In genomic region chr9:37966443-37967271, GRCh38 we compare ENCODE assay signal across 10 cellular contexts.
DNase-seq lines count a peak whose midpoint lies in the region; ATAC-seq, FAIRE-seq and TF ChIP-seq lines count a peak whose summit lies in the region.
"Had no signal": no experiment of that assay in that cellular context is flagged by ENCODE, and none has a peak within 500 bp of the region (broad histone marks: within the 10 kb centered on the region; RNA-seq: fewer than 3 reads in every experiment).

No MANE protein-coding gene starts in this region.

- H3K9ac ChIP-seq in K562 (ENCODE audit: insufficient read depth in 1 of 2, low read depth in 2 of 2, low read length in 2 of 2), result no peak overlapping the region
- peak overlapping the region; percentile 1; the same call in 1 of the 2 replicates for H3K9ac ChIP-seq in HepG2 (ENCODE audit: insufficient read depth, low read depth, low read length)

- TF ChIP-seq RAD21 in K562 (CRISPR knock-in tag; conservative IDR thresholded peaks at IDR 0.05 in 1 of 2, IDR thresholded peaks at IDR 0.05 in 1 of 2) (no peak), HepG2 (CRISPR knock-in tag; IDR thresholded peaks at IDR 0.05) (no peak)

- H4K20me1 ChIP-seq in K562 (replicated peaks; ENCODE audit: control insufficient read depth, insufficient read depth, low read length), result peaks cover 18% of the 10 kb centered on the region
- peaks cover 70% of the 10 kb centered on the region for H4K20me1 ChIP-seq in HepG2 (ENCODE audit: insufficient read depth, low read length)

- TF ChIP-seq CTCF in K562 (IDR thresholded peaks at IDR 0.05 in 2 of 3, conservative IDR thresholded peaks at IDR 0.05 in 1 of 3; ENCODE audit: insufficient read depth in 2 of 3, low read depth in 1 of 3, low read length in 3 of 3), result no peak
- no peak for TF ChIP-seq CTCF in HepG2 (CRISPR knock-in tag; IDR thresholded peaks at IDR 0.05)
- no peak for TF ChIP-seq CTCF in upper lobe of left lung (IDR thresholded peaks at IDR 0.05)

- intact Hi-C loops in K562 (cut with micrococcal nuclease) (no loop called here), HepG2 (cut with micrococcal nuclease; ENCODE audit: unreplicated experiment) (loop anchor here (5.0 kb wide), 3 partner anchors 41 to 81 kb away; no protein-coding TSS in a partner anchor)

- FAIRE-seq in K562 (lab: Jason Lieb, UNC) (no peak), HepG2 (lab: Jason Lieb, UNC) (no peak)

- TF ChIP-seq EP300 in K562 (IDR thresholded peaks at IDR 0.05; ENCODE audit: low read length) (no peak), HepG2 (IDR thresholded peaks at IDR 0.05; ENCODE audit: low read depth in 2 of 2, low read length in 2 of 2) (0 out of 4 replicates have a peak, but pooled peaks of 1 of the 2 experiments have one; percentile 21), HepG2 (CRISPR knock-in tag; IDR thresholded peaks at IDR 0.05; ENCODE audit: borderline replicate concordance) (no peak), upper lobe of left lung (IDR thresholded peaks at IDR 0.05) (peak in 1 of 4 donors; percentile 42)

- ATAC-seq in HG02943 (IDR thresholded peaks at IDR 0.05; ENCODE audit: low read depth, unreplicated experiment) (peak; percentile 46), K562 (no peak), HepG2 (peak; percentile 4; the same call in 2 of the 3 replicates), upper lobe of left lung (ENCODE audit: low FRiP score in 2 of 2) (peak in 1 of 2 donors; percentile 50)

- no peak for DNase-seq in K562 (ENCODE audit: extremely low read depth in 1 of 4, low spot score in 3 of 4)
- DNase-seq in HepG2 (ENCODE audit: low spot score), result peak; percentile 52
- peak in 1 of 2 donors; percentile 50 for DNase-seq in upper lobe of left lung
- DNase-seq in activated CD8-positive, alpha-beta memory T cell treated with anti-CD3 and anti-CD28 coated beads for 24 hours, result no peak
- DNase-seq in HCEC 1CT, result no peak
- no peak for DNase-seq in HEK293T (ENCODE audit: extremely low spot score)
- DNase-seq: activated CD8-positive, alpha-beta memory T cell treated with anti-CD3 and anti-CD28 coated beads, Interleukin-2, amount 50 U/mL, for 48 hours; NCI-H2171 treated with DMSO at 0.1 percent for 48 hours; SW 1271 had no signal

- H3K9me3 ChIP-seq in K562 (replicated peaks; ENCODE audit: control insufficient read depth, insufficient read depth, low read depth, low read length), result no peaks in the 10 kb centered on the region
- H3K9me3 ChIP-seq in HepG2 (ENCODE audit: low read length), result no peaks in the 10 kb centered on the region
- H3K9me3 ChIP-seq in upper lobe of left lung, result no peaks in the 10 kb centered on the region

- peaks cover 16% of the 10 kb centered on the region for H3K9me1 ChIP-seq in K562 (ENCODE audit: control insufficient read depth, insufficient read depth, low read length)

- BruUV-seq in K562 (replicated peaks; lab: Mats Ljungman, UMichigan) (no TSS peak), HepG2 (replicated peaks; lab: Mats Ljungman, UMichigan) (no TSS peak)

- H2AFZ ChIP-seq in K562 (ENCODE audit: low read depth, low read length) (no peak overlapping the region), HepG2 (ENCODE audit: low read length) (no peak overlapping the region)

- WGBS in K562 (ENCODE audit: insufficient coverage, low coverage, missing lambda C conversion rate), result 73% methylated on average over 9 of the region's 9 CpGs
- 35% methylated on average over 9 of the region's 9 CpGs for WGBS in HepG2 (ENCODE audit: low lambda C conversion rate)
- WGBS in upper lobe of left lung, 2 donors, result 70 to 74% methylated on average over 3 to 9 of the region's 9 CpGs

- in situ Hi-C loops in K562 (cut with MboI), result no loop called here
- in situ Hi-C loops in HepG2 (cut with HindIII; ENCODE audit: extremely low pct_ligation_motif_present, low pct_unique_long_range_greater_than_20kb), result no loop called here

- no peaks in the 10 kb centered on the region for H3K27me3 ChIP-seq in K562 (ENCODE audit: control insufficient read depth in 2 of 2, insufficient read depth in 2 of 2, low read length in 2 of 2)
- no peaks in the 10 kb centered on the region for H3K27me3 ChIP-seq in HepG2 (ENCODE audit: control insufficient read depth in 1 of 2, insufficient read depth in 2 of 2, low read length in 2 of 2)
- H3K27me3 ChIP-seq in upper lobe of left lung, result no peaks in the 10 kb centered on the region

- H3K79me2 ChIP-seq in K562 (ENCODE audit: control insufficient read depth, insufficient read depth, low read length) (no peaks in the 10 kb centered on the region), HepG2 (ENCODE audit: insufficient read depth, low read length) (peaks cover 21% of the 10 kb centered on the region)

- H3K27ac ChIP-seq in K562 (ENCODE audit: extremely low read depth, low read depth, low read length) (no peak overlapping the region), HepG2 (ENCODE audit: extremely low read length, insufficient read depth, low read length) (peak overlapping the region; percentile 26), upper lobe of left lung (peak overlapping the region; percentile 63 to 90 (median 80))

- no peaks in the 10 kb centered on the region for H3K36me3 ChIP-seq in K562 (ENCODE audit: control insufficient read depth, insufficient read depth, low read length)
- peaks cover 16 to 59% of the 10 kb centered on the region in 2 experiments for H3K36me3 ChIP-seq in HepG2 (replicated peaks in 1 of 2; ENCODE audit: control insufficient read depth in 1 of 2, insufficient read depth in 2 of 2, low read length in 2 of 2)
- H3K36me3 ChIP-seq in upper lobe of left lung, result peaks cover 0 to 3% (median under 1%) of the 10 kb centered on the region in 4 donors

- H3K4me1 ChIP-seq in K562 (replicated peaks in 1 of 2; ENCODE audit: control insufficient read depth in 2 of 2, insufficient read depth in 2 of 2, low read length in 2 of 2) (peaks cover 14 to 18% of the 10 kb centered on the region in 2 experiments), HepG2 (ENCODE audit: insufficient read depth, low read length) (peaks cover 100% of the 10 kb centered on the region), upper lobe of left lung (peaks cover 27 to 77% (median 47%) of the 10 kb centered on the region in 4 donors)

- H3K4me3 ChIP-seq in K562 (no peak overlapping the region), HepG2 (replicated peaks in 1 of 3; ENCODE audit: insufficient read depth in 1 of 3, low read depth in 2 of 3, low read length in 3 of 3) (no peak overlapping the region; a peak in 1 of 6 replicates), upper lobe of left lung (no peak overlapping the region)

- no peak for TF ChIP-seq POLR2A in K562 (conservative IDR thresholded peaks at IDR 0.05)
- no peak for TF ChIP-seq POLR2A in HepG2 (IDR thresholded peaks at IDR 0.05; ENCODE audit: insufficient read depth in 1 of 2, low read depth in 2 of 2, low read length in 2 of 2)
- no peak for TF ChIP-seq POLR2A in upper lobe of left lung (IDR thresholded peaks at IDR 0.05)

- H3K4me2 ChIP-seq in K562 (ENCODE audit: insufficient read depth, low read length), result no peak overlapping the region
- peak overlapping the region; percentile 29 for H3K4me2 ChIP-seq in HepG2 (ENCODE audit: low read depth, low read length)

- CTCF ChIA-PET in K562 (lab: Yijun Ruan, JAX; ENCODE audit: low intra/inter-chr PET ratio), result no interaction called here
- CTCF ChIA-PET in HepG2 (lab: Yijun Ruan, JAX; ENCODE audit: low intra/inter-chr PET ratio, low total read pairs), result no interaction called here
- CTCF ChIA-PET in HEK293T (lab: Yijun Ruan, JAX), result no interaction called here

- POLR2A ChIA-PET in K562 (lab: Yijun Ruan, JAX), result interaction anchor here (0.8 to 1.5 kb wide), 4 partner anchors 9 to 17 kb away, joined by 3 to 6 read pairs (median 4); no protein-coding TSS in a partner anchor
- POLR2A ChIA-PET in HepG2 (lab: Yijun Ruan, JAX), result interaction anchor here (0.9 to 2.3 kb wide), 5 partner anchors 42 to 81 kb away, joined by 3 to 11 read pairs (median 7); no protein-coding TSS in a partner anchor
- POLR2A ChIA-PET in HEK293T (lab: Yijun Ruan, JAX), result no interaction called here

TF ChIP-seq in K562, 482 proteins besides CTCF, POLR2A, EP300 and RAD21 (continues in another document):
- TF ChIP-seq ID3 (CRISPR knock-in tag; IDR thresholded peaks at IDR 0.05), result no peak
- TF ChIP-seq ID3 (tag; IDR thresholded peaks at IDR 0.05), result no peak
- TF ChIP-seq PRMT5 (CRISPR knock-in tag; IDR thresholded peaks at IDR 0.05), result no peak

TF ChIP-seq in HepG2, 621 proteins besides CTCF, POLR2A, EP300 and RAD21 (continues in another document):
- TF ChIP-seq RFX5 (IDR thresholded peaks at IDR 0.05; ENCODE audit: low read depth, low read length) (no peak), CBFB (CRISPR knock-in tag; IDR thresholded peaks at IDR 0.05) (no peak)

TF ChIP-seq in HEK293T, 16 proteins besides CTCF, POLR2A, EP300 and RAD21:
- no peak for TF ChIP-seq PKNOX1 (IDR thresholded peaks at IDR 0.05)
- no peak for TF ChIP-seq NFRKB (IDR thresholded peaks at IDR 0.05)
- no peak for TF ChIP-seq FOXM1 (IDR thresholded peaks at IDR 0.05; ENCODE audit: borderline replicate concordance)
- TF ChIP-seq LEF1 (IDR thresholded peaks at IDR 0.05; ENCODE audit: borderline replicate concordance), result no peak
- TF ChIP-seq TARDBP (IDR thresholded peaks at IDR 0.05), result no peak
- TF ChIP-seq ELF4 (IDR thresholded peaks at IDR 0.05), result no peak
- no peak for TF ChIP-seq L3MBTL2 (conservative IDR thresholded peaks at IDR 0.05)
- no peak for TF ChIP-seq SUZ12 (IDR thresholded peaks at IDR 0.05)
- TF ChIP-seq FOXA1 (IDR thresholded peaks at IDR 0.05), result no peak
- TF ChIP-seq ZNF384 (IDR thresholded peaks at IDR 0.05), result no peak
- TF ChIP-seq CTBP1 (IDR thresholded peaks at IDR 0.05; ENCODE audit: borderline replicate concordance), result no peak
- no peak for TF ChIP-seq FOXK2 (IDR thresholded peaks at IDR 0.05)
- TF ChIP-seq ARNT (IDR thresholded peaks at IDR 0.05), result no peak
- no peak for TF ChIP-seq SP1 (IDR thresholded peaks at IDR 0.05)
- TF ChIP-seq BHLHE40 (IDR thresholded peaks at IDR 0.05; ENCODE audit: borderline replicate concordance), result no peak
- no peak for TF ChIP-seq HDGF (IDR thresholded peaks at IDR 0.05; ENCODE audit: borderline replicate concordance)
